17 cellular contexts compared by ENCODE assay signal in the genomic region with DNA sequence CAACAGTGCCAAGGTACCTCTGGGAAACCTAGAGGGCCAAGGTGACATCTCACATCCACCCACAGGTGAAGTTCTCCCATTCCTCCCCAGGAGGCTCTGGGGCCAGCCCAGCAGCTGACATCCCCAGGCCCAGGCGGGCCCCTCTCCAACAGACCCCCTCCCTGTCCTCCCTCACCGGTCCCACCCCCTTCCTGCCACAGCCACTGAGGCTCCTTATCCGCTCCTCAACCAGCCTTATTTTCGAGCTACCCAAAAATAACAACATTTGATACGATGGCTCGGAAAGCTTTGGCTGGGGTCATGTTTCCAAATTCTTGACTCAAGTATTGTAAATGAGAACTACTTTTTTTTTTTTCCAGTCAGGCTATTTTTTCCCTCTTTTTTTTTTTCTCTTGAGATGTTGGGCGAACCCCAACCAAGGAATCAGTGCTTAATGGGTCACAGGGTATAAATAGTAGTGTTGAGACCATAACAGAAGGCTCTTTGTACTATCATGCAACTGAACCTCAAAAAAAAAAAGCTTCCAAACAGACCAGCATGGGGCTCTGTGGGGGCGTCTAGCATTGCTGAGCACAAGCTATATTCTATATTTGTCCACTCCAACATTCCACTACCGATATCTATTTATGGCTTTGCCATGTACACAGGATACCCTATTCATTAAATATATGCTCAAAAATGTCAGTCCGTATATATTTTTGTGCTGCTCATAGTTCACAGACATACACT. TPM values are rescaled to one million over a fixed set of nuclear protein-coding genes. Genes with fewer than 3 reads are reported as not detected.
DNase-seq lines count a peak whose midpoint lies in the region; ATAC-seq and TF ChIP-seq lines count a peak whose summit lies in the region.
"Had no signal": no experiment of that assay in that cellular context is flagged by ENCODE, and none has a peak within 500 bp of the region (broad histone marks: within the 10 kb centered on the region; RNA-seq: fewer than 3 reads in every experiment).

No MANE protein-coding gene starts in this region.

- ATAC-seq in right cardiac atrium (peak; percentile 69 to 70), GM21619 (IDR thresholded peaks at IDR 0.05; ENCODE audit: unreplicated experiment) (no peak)
- ATAC-seq in CD8-positive, alpha-beta T cell = no peak
- ATAC-seq: activated CD8-positive, alpha-beta T cell treated with anti-CD3 and anti-CD28 coated beads, Interleukin-2, amount 10 ng/mL, durations not matched to agents 7 days and 5 days; stimulated activated memory B cell treated with anti-CD40 and anti-IgM and Interleukin-4, amounts not matched to agents 10 μg/mL and 1 μg/mL and 100 μg/mL, for 72 hours had no signal

- H3K27ac Mint-ChIP-seq in chondrocyte (ENCODE audit: unreplicated experiment) = peak overlapping the region; percentile 66
- H3K27ac Mint-ChIP-seq in CD8-positive, alpha-beta T cell = no peak overlapping the region
- H3K27ac Mint-ChIP-seq: activated CD8-positive, alpha-beta T cell treated with anti-CD3 and anti-CD28 coated beads, Interleukin-2, amount 10 ng/mL, durations not matched to agents 7 days and 5 days; IgD-negative memory B cell; stimulated activated memory B cell treated with anti-CD40 and anti-IgM and Interleukin-4, amounts not matched to agents 10 μg/mL and 1 μg/mL and 100 μg/mL, for 72 hours had no signal

- no peaks in the 10 kb centered on the region for H3K36me3 Mint-ChIP-seq in chondrocyte (ENCODE audit: low read depth)
- H3K36me3 Mint-ChIP-seq in CD8-positive, alpha-beta T cell = no peaks in the 10 kb centered on the region
- H3K36me3 Mint-ChIP-seq: IgD-negative memory B cell; naive B cell; stimulated activated memory B cell treated with anti-CD40 and anti-IgM and Interleukin-4, amounts not matched to agents 10 μg/mL and 1 μg/mL and 100 μg/mL, for 72 hours had no signal

- H3K4me1 ChIP-seq in right cardiac atrium (ENCODE audit: control insufficient read depth, insufficient read depth, low read length) = peaks cover 12% of the 10 kb centered on the region
- H3K4me1 ChIP-seq in sigmoid colon = peaks cover 0 to 58% (median 54%) of the 10 kb centered on the region in 4 donors
- H3K4me1 ChIP-seq in CD8-positive, alpha-beta T cell (ENCODE audit: insufficient read depth, low read length) = no peaks in the 10 kb centered on the region

- TF ChIP-seq POLR2A in sigmoid colon (IDR thresholded peaks at IDR 0.05) = no peak

- H3K27ac ChIP-seq in right cardiac atrium (ENCODE audit: low read length) (peak overlapping the region; percentile 72), sigmoid colon (peak overlapping the region; percentile 71 to 90 (median 89))
- H3K27ac ChIP-seq in CD8-positive, alpha-beta T cell (ENCODE audit: low read depth, low read length) = no peak overlapping the region
- H3K27ac ChIP-seq: GM23248 had no signal

- intact Hi-C loops in right cardiac atrium (cut with DNase I) (loop anchor here in 2 of 4 donors (5.0 to 10.0 kb wide), 2 partner anchors 40 to 48 kb away; no protein-coding TSS in a partner anchor), sigmoid colon (cut with DNase I) (no loop called here)
- intact Hi-C loops in CD8-positive, alpha-beta T cell (cut with DNase I, micrococcal nuclease) = no loop called here

- H3K27me3 Mint-ChIP-seq in chondrocyte (ENCODE audit: low read depth) = no peaks in the 10 kb centered on the region
- H3K27me3 Mint-ChIP-seq in CD8-positive, alpha-beta T cell (ENCODE audit: low read depth) = peaks cover 4% of the 10 kb centered on the region
- H3K27me3 Mint-ChIP-seq: IgD-negative memory B cell; stimulated activated memory B cell treated with anti-CD40 and anti-IgM and Interleukin-4, amounts not matched to agents 10 μg/mL and 1 μg/mL and 100 μg/mL, for 72 hours had no signal

- H3K9me3 Mint-ChIP-seq in chondrocyte (ENCODE audit: low read depth) = no peaks in the 10 kb centered on the region
- no peaks in the 10 kb centered on the region for H3K9me3 Mint-ChIP-seq in CD8-positive, alpha-beta T cell
- H3K9me3 Mint-ChIP-seq: IgD-negative memory B cell, naive B cell had no signal

- CTCF ChIA-PET in CD8-positive, alpha-beta T cell (lab: Charles Lee) = interaction anchor here (0.5 to 1.2 kb wide), 4 partner anchors 15 to 501 kb away, joined by 3 to 5 read pairs (median 4); no protein-coding TSS in a partner anchor

- DNase-seq in COLO829 (ENCODE audit: low spot score) (peak; percentile 90), chondrocyte (ENCODE audit: low spot score) (no peak), right cardiac atrium (peak; percentile 46 to 79 (median 76)), sigmoid colon (no peak), NCI-H1436 (lab: John Stamatoyannopoulos, UW) (no peak), GM19238 (ENCODE audit: insufficient read length, low spot score) (no peak)
- DNase-seq in CD8-positive, alpha-beta T cell = no peak
- DNase-seq: activated CD8-positive, alpha-beta T cell treated with anti-CD3 and anti-CD28 coated beads, Interleukin-2, amount 10 ng/mL, durations not matched to agents 7 days and 5 days; activated effector memory CD4-positive, alpha-beta T cell treated with Interleukin-2 at 50 U/mL for 16 hours; GM23248; naive B cell; NCI-H1417; NCI-H446 treated with DMSO at 0.1 percent for 48 hours; retina had no signal

- WGBS in right cardiac atrium = 39% methylated on average over 10 of the region's 10 CpGs
- 78 to 86% methylated on average over 10 of the region's 10 CpGs for WGBS in sigmoid colon, 2 donors

- POLR2A ChIA-PET in CD8-positive, alpha-beta T cell (lab: Charles Lee) = no interaction called here

- H3K27me3 ChIP-seq in right cardiac atrium (ENCODE audit: control insufficient read depth, insufficient read depth) (no peaks in the 10 kb centered on the region), sigmoid colon (no peaks in the 10 kb centered on the region)
- H3K27me3 ChIP-seq in CD8-positive, alpha-beta T cell (ENCODE audit: insufficient read depth, low read length) = no peaks in the 10 kb centered on the region

- TF ChIP-seq CTCF in chondrocyte (IDR thresholded peaks at IDR 0.05) (no peak), sigmoid colon (IDR thresholded peaks at IDR 0.05) (no peak)
- no peak for TF ChIP-seq CTCF in CD8-positive, alpha-beta T cell (IDR thresholded peaks at IDR 0.05)

- no peak overlapping the region for H3K4me3 Mint-ChIP-seq in chondrocyte (ENCODE audit: unreplicated experiment)
- H3K4me3 Mint-ChIP-seq in CD8-positive, alpha-beta T cell = no peak overlapping the region
- H3K4me3 Mint-ChIP-seq: activated CD8-positive, alpha-beta T cell treated with anti-CD3 and anti-CD28 coated beads, Interleukin-2, amount 10 ng/mL, durations not matched to agents 7 days and 5 days; IgD-negative memory B cell; naive B cell; stimulated activated memory B cell treated with anti-CD40 and anti-IgM and Interleukin-4, amounts not matched to agents 10 μg/mL and 1 μg/mL and 100 μg/mL, for 72 hours had no signal

- no peaks in the 10 kb centered on the region for H3K36me3 ChIP-seq in sigmoid colon
- H3K36me3 ChIP-seq in CD8-positive, alpha-beta T cell (ENCODE audit: insufficient read depth, low read length) = no peaks in the 10 kb centered on the region

- no peak overlapping the region for H3K4me3 ChIP-seq in right cardiac atrium (ENCODE audit: low read length)
- no peak overlapping the region for H3K4me3 ChIP-seq in sigmoid colon
- H3K4me3 ChIP-seq in CD8-positive, alpha-beta T cell (ENCODE audit: low read depth, low read length) = no peak overlapping the region
- H3K4me3 ChIP-seq: GM23248 had no signal

- H3K4me1 Mint-ChIP-seq in chondrocyte (ENCODE audit: low read depth) = peaks cover 59% of the 10 kb centered on the region
- no peaks in the 10 kb centered on the region for H3K4me1 Mint-ChIP-seq in CD8-positive, alpha-beta T cell (ENCODE audit: low read depth)

- no peak for TF ChIP-seq EP300 in sigmoid colon (IDR thresholded peaks at IDR 0.05)

- H3K9me3 ChIP-seq in right cardiac atrium (ENCODE audit: control insufficient read depth, low read length) = no peaks in the 10 kb centered on the region
- no peaks in the 10 kb centered on the region for H3K9me3 ChIP-seq in sigmoid colon
- H3K9me3 ChIP-seq in CD8-positive, alpha-beta T cell (ENCODE audit: low read length) = no peaks in the 10 kb centered on the region

RNA-seq across cellular contexts. Expression of gene IRF2BP2, which starts 27.2 kb away (rescaled TPM):
- total RNA-seq in chondrocyte (67.9 to 74.4 TPM (median 70.5 TPM) in 3 replicates), right cardiac atrium (100 to 1,000 TPM in 3 of 4 donors, 10 to 100 TPM in 1; 92.3 to 123 (median 108) TPM), sigmoid colon (10 to 100 TPM; 43.8 to 80.9 (median 55.5) TPM)
- polyA plus RNA-seq in right cardiac atrium (69.3 TPM), sigmoid colon (10 to 100 TPM; 39.1 to 86.9 (median 66.1) TPM)
- total RNA-seq in CD8-positive, alpha-beta T cell = 100 to 1,000 TPM; 707 to 714 TPM

Comparison
In these comparisons a context has a peak if more than half of its experiments do, and no peak if none do; other contexts are left out.
1. DNase-seq: peak in COLO829 (single experiment) and right cardiac atrium (3 of 3); none in chondrocyte (single experiment), sigmoid colon (single experiment), NCI-H1436 (single experiment), CD8-positive, alpha-beta T cell (0 of 7) and GM19238 (single experiment).
2. ATAC-seq: peak in right cardiac atrium (2 of 2); none in GM21619 (single experiment) and CD8-positive, alpha-beta T cell (single experiment).